In genomic region chr11:1112351-1113191, GRCh38 we compare ENCODE assay signal across 24 cellular contexts. TPM values are rescaled to one million over a fixed set of nuclear protein-coding genes. Genes with fewer than 3 reads are reported as not detected.
DNase-seq lines count a peak whose midpoint lies in the region; ATAC-seq and TF ChIP-seq lines count a peak whose summit lies in the region.
"Had no signal": no experiment of that assay in that cellular context is flagged by ENCODE, and none has a peak within 500 bp of the region (broad histone marks: within the 10 kb centered on the region; RNA-seq: fewer than 3 reads in every experiment).

No MANE protein-coding gene starts in this region.

- ATAC-seq in activated CD4-positive, alpha-beta T cell treated with anti-CD3 and anti-CD28 coated beads for 36 hours = no peak
- no peak for ATAC-seq in right cardiac atrium

- no peak overlapping the region for H3K27ac Mint-ChIP-seq in activated CD4-positive, alpha-beta T cell treated with anti-CD3 and anti-CD28 coated beads for 36 hours
- H3K27ac Mint-ChIP-seq: activated naive CD4-positive, alpha-beta T cell treated with anti-CD3 and anti-CD28 coated beads, Interleukin-2, amount 50 U/mL, for 72 hours; activated T-cell treated with anti-CD3 and anti-CD28 coated beads, Interleukin-2, amount 50 U/mL, for 72 hours; CD4-positive, alpha-beta T cell; mesothelial cell of epicardium; nephron progenitor cell; type B pancreatic cell had no signal

- H3K4me1 Mint-ChIP-seq in activated CD4-positive, alpha-beta T cell treated with anti-CD3 and anti-CD28 coated beads for 36 hours = no peaks in the 10 kb centered on the region
- H3K4me1 Mint-ChIP-seq: mesothelial cell of epicardium had no signal

- peak; percentile 28 for DNase-seq in activated CD4-positive, alpha-beta T cell treated with anti-CD3 and anti-CD28 coated beads for 36 hours
- no peak for DNase-seq in activated CD4-positive, alpha-beta T cell treated with anti-CD3 and anti-CD28 coated beads, Interleukin-2, amount 50 U/mL, for 4 hours
- DNase-seq in HEK293T (ENCODE audit: extremely low spot score) (peak; percentile 58), right cardiac atrium (peak in 2 of 3 donors; percentile 6 to 13), osteoblast (ENCODE audit: insufficient read length, low spot score, missing footprints) (peak; percentile 73), NOMO-1 (lab: John Stamatoyannopoulos, UW; ENCODE audit: unreplicated experiment in 2 of 2) (no peak), activated gamma-delta T cell treated with Interleukin-2 at 50 U/mL for 16 hours (no peak)
- DNase-seq in activated CD4-positive, alpha-beta T cell treated with anti-CD3 and anti-CD28 coated beads for 48 hours = no peak
- DNase-seq: activated CD4-positive, alpha-beta T cell treated with anti-CD3 and anti-CD28 coated beads for 1 hour; activated T-cell treated with anti-CD3 and anti-CD28 coated beads, Interleukin-2, amount 50 U/mL, for 72 hours; caudate nucleus; CD4-positive, alpha-beta T cell; dermis blood vessel endothelial cell; GM23248; KG1; MM.1S; NCI-H446 treated with DMSO at 0.1 percent for 48 hours; nephron progenitor cell had no signal

- no peaks in the 10 kb centered on the region for H3K9me3 Mint-ChIP-seq in activated CD4-positive, alpha-beta T cell treated with anti-CD3 and anti-CD28 coated beads for 36 hours (ENCODE audit: low read depth)
- H3K9me3 Mint-ChIP-seq: activated naive CD4-positive, alpha-beta T cell treated with anti-CD3 and anti-CD28 coated beads, Interleukin-2, amount 50 U/mL, for 72 hours; activated T-cell treated with anti-CD3 and anti-CD28 coated beads, Interleukin-2, amount 50 U/mL, for 72 hours; CD4-positive, alpha-beta T cell; mesothelial cell of epicardium; type B pancreatic cell had no signal

- TF ChIP-seq CTCF in osteoblast (IDR thresholded peaks at IDR 0.05; ENCODE audit: extremely low read depth, low read depth, low read length) = no peak

- H3K27me3 Mint-ChIP-seq in activated CD4-positive, alpha-beta T cell treated with anti-CD3 and anti-CD28 coated beads for 36 hours = no peaks in the 10 kb centered on the region
- H3K27me3 Mint-ChIP-seq: CD4-positive, alpha-beta T cell had no signal

- H3K4me3 ChIP-seq in right cardiac atrium (ENCODE audit: low read length) (no peak overlapping the region), osteoblast (ENCODE audit: insufficient read depth, low read length) (no peak overlapping the region)
- H3K4me3 ChIP-seq: ascending aorta, GM23248 had no signal

- no peak overlapping the region for H3K4me3 Mint-ChIP-seq in activated CD4-positive, alpha-beta T cell treated with anti-CD3 and anti-CD28 coated beads for 36 hours
- H3K4me3 Mint-ChIP-seq: activated T-cell treated with anti-CD3 and anti-CD28 coated beads, Interleukin-2, amount 50 U/mL, for 72 hours; CD4-positive, alpha-beta T cell; mesothelial cell of epicardium; nephron progenitor cell; type B pancreatic cell had no signal

- H3K27ac ChIP-seq in right cardiac atrium (ENCODE audit: low read length) (no peak overlapping the region), osteoblast (ENCODE audit: low read depth, low read length) (no peak overlapping the region)
- H3K27ac ChIP-seq: 22Rv1, ascending aorta, GM23248, parathyroid adenoma had no signal

- no peaks in the 10 kb centered on the region for H3K4me1 ChIP-seq in right cardiac atrium (ENCODE audit: control insufficient read depth, insufficient read depth, low read length)
- H3K4me1 ChIP-seq in osteoblast (ENCODE audit: insufficient read depth, low read length) = no peaks in the 10 kb centered on the region
- H3K4me1 ChIP-seq: ascending aorta, parathyroid adenoma had no signal

- CTCF ChIA-PET in activated CD4-positive, alpha-beta T cell treated with anti-CD3 and anti-CD28 coated beads for 36 hours (lab: Charles Lee) = no interaction called here
- CTCF ChIA-PET in HEK293T (lab: Yijun Ruan, JAX) = no interaction called here

- H3K79me2 ChIP-seq in osteoblast (ENCODE audit: insufficient read depth, low read length) = no peaks in the 10 kb centered on the region
- H3K79me2 ChIP-seq: parathyroid adenoma had no signal

- POLR2A ChIA-PET in activated CD4-positive, alpha-beta T cell treated with anti-CD3 and anti-CD28 coated beads for 36 hours (lab: Charles Lee) = no interaction called here
- POLR2A ChIA-PET in HEK293T (lab: Yijun Ruan, JAX) = no interaction called here

- H3K36me3 Mint-ChIP-seq in activated CD4-positive, alpha-beta T cell treated with anti-CD3 and anti-CD28 coated beads for 36 hours (ENCODE audit: low read depth) = no peaks in the 10 kb centered on the region
- H3K36me3 Mint-ChIP-seq: activated naive CD4-positive, alpha-beta T cell treated with anti-CD3 and anti-CD28 coated beads, Interleukin-2, amount 50 U/mL, for 72 hours; mesothelial cell of epicardium; type B pancreatic cell had no signal

- WGBS in right cardiac atrium = 89% methylated on average over 14 of the region's 14 CpGs

- H3K36me3 ChIP-seq in osteoblast (ENCODE audit: insufficient read depth, low read length) = no peaks in the 10 kb centered on the region
- H3K36me3 ChIP-seq: ascending aorta had no signal

- no peaks in the 10 kb centered on the region for H4K20me1 ChIP-seq in osteoblast (ENCODE audit: insufficient read depth, low read length)

- H3K9me3 ChIP-seq in right cardiac atrium (ENCODE audit: control insufficient read depth, low read length) (no peaks in the 10 kb centered on the region), osteoblast (ENCODE audit: low read depth, low read length) (no peaks in the 10 kb centered on the region)
- H3K9me3 ChIP-seq: ascending aorta had no signal

- no peak overlapping the region for H2AFZ ChIP-seq in osteoblast (ENCODE audit: low read length)
- H2AFZ ChIP-seq: GM23248, parathyroid adenoma had no signal

- H3K27me3 ChIP-seq in right cardiac atrium (ENCODE audit: control insufficient read depth, insufficient read depth) (no peaks in the 10 kb centered on the region), osteoblast (ENCODE audit: insufficient read depth, low read length) (peaks cover 3% of the 10 kb centered on the region)
- H3K27me3 ChIP-seq: ascending aorta had no signal

- H3K4me2 ChIP-seq in osteoblast (ENCODE audit: insufficient read depth, low read length) = no peak overlapping the region

- intact Hi-C loops in activated CD4-positive, alpha-beta T cell treated with anti-CD3 and anti-CD28 coated beads for 36 hours (cut with DNase I, micrococcal nuclease) = loop anchor here in 1 of 2 experiments (2.0 to 5.0 kb wide), 3 partner anchors 90 to 265 kb away; no protein-coding TSS in a partner anchor
- intact Hi-C loops in right cardiac atrium (cut with DNase I) = no loop called here

TF ChIP-seq in HEK293T, 16 proteins besides CTCF, POLR2A, EP300 and RAD21:
- no peak for TF ChIP-seq CTBP1 (IDR thresholded peaks at IDR 0.05; ENCODE audit: borderline replicate concordance)
- TF ChIP-seq FOXA1 (IDR thresholded peaks at IDR 0.05) = no peak
- TF ChIP-seq ELF4 (IDR thresholded peaks at IDR 0.05) = no peak
- no peak for TF ChIP-seq L3MBTL2 (conservative IDR thresholded peaks at IDR 0.05)
- no peak for TF ChIP-seq SP1 (IDR thresholded peaks at IDR 0.05)
- TF ChIP-seq, protein P1, sequence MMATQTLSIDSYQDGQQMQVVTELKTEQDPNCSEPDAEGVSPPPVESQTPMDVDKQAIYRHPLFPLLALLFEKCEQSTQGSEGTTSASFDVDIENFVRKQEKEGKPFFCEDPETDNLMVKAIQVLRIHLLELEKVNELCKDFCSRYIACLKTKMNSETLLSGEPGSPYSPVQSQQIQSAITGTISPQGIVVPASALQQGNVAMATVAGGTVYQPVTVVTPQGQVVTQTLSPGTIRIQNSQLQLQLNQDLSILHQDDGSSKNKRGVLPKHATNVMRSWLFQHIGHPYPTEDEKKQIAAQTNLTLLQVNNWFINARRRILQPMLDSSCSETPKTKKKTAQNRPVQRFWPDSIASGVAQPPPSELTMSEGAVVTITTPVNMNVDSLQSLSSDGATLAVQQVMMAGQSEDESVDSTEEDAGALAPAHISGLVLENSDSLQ (IDR thresholded peaks at IDR 0.05) = no peak
- no peak for TF ChIP-seq SUZ12 (IDR thresholded peaks at IDR 0.05)
- TF ChIP-seq TARDBP (IDR thresholded peaks at IDR 0.05) = no peak
- no peak for TF ChIP-seq HDGF (IDR thresholded peaks at IDR 0.05; ENCODE audit: borderline replicate concordance)
- no peak for TF ChIP-seq FOXM1 (IDR thresholded peaks at IDR 0.05; ENCODE audit: borderline replicate concordance)
- no peak for TF ChIP-seq ZNF384 (IDR thresholded peaks at IDR 0.05)
- TF ChIP-seq FOXK2 (IDR thresholded peaks at IDR 0.05) = no peak
- no peak for TF ChIP-seq ARNT (IDR thresholded peaks at IDR 0.05)
- no peak for TF ChIP-seq NFRKB (IDR thresholded peaks at IDR 0.05)
- no peak for TF ChIP-seq LEF1 (IDR thresholded peaks at IDR 0.05; ENCODE audit: borderline replicate concordance)
- TF ChIP-seq BHLHE40 (IDR thresholded peaks at IDR 0.05; ENCODE audit: borderline replicate concordance) = no peak
TF ChIP-seq in HEK293T: peak in this region for 0.

RNA-seq across cellular contexts. Expression of gene MUC2, which starts 37.9 kb away (rescaled TPM):
- total RNA-seq in activated CD4-positive, alpha-beta T cell treated with anti-CD3 and anti-CD28 coated beads for 36 hours = not detected
- total RNA-seq in right cardiac atrium (under 1 TPM in 1 of 4 donors, not detected in 3; 0.03 TPM), osteoblast (not detected in 2 replicates)
- polyA plus RNA-seq in right cardiac atrium = 0.02 TPM
- total RNA-seq: activated naive CD4-positive, alpha-beta T cell treated with anti-CD3 and anti-CD28 coated beads, Interleukin-2, amount 50 U/mL, for 72 hours; activated T-cell treated with anti-CD3 and anti-CD28 coated beads, Interleukin-2, amount 50 U/mL, for 72 hours; CD4-positive, alpha-beta T cell; dermis blood vessel endothelial cell; GM23248 had no signal
- polyA plus RNA-seq: GM23248 had no signal

RNA-seq across cellular contexts. Expression of gene MUC5AC, which starts 45.2 kb away (rescaled TPM):
- total RNA-seq in activated CD4-positive, alpha-beta T cell treated with anti-CD3 and anti-CD28 coated beads for 36 hours = not detected
- not detected for total RNA-seq in right cardiac atrium
- polyA plus RNA-seq in right cardiac atrium = not detected
- not detected in 2 replicates for total RNA-seq in osteoblast
- total RNA-seq: activated naive CD4-positive, alpha-beta T cell treated with anti-CD3 and anti-CD28 coated beads, Interleukin-2, amount 50 U/mL, for 72 hours; activated T-cell treated with anti-CD3 and anti-CD28 coated beads, Interleukin-2, amount 50 U/mL, for 72 hours; CD4-positive, alpha-beta T cell; dermis blood vessel endothelial cell; GM23248; mesothelial cell of epicardium had no signal
- polyA plus RNA-seq: GM23248 had no signal

Comparison
In these comparisons a context has a peak if more than half of its experiments do, and no peak if none do; other contexts are left out.
1. DNase-seq: peak in activated CD4-positive, alpha-beta T cell treated with anti-CD3 and anti-CD28 coated beads for 36 hours (single experiment), HEK293T (single experiment), right cardiac atrium (2 of 3) and osteoblast (single experiment); none in activated CD4-positive, alpha-beta T cell treated with anti-CD3 and anti-CD28 coated beads, Interleukin-2, amount 50 U/mL, for 4 hours (0 of 2), NOMO-1 (0 of 2), activated gamma-delta T cell treated with Interleukin-2 at 50 U/mL for 16 hours (single experiment) and activated CD4-positive, alpha-beta T cell treated with anti-CD3 and anti-CD28 coated beads for 48 hours (single experiment).